ENCODE assay signal across 8 cellular contexts in the genomic region with DNA sequence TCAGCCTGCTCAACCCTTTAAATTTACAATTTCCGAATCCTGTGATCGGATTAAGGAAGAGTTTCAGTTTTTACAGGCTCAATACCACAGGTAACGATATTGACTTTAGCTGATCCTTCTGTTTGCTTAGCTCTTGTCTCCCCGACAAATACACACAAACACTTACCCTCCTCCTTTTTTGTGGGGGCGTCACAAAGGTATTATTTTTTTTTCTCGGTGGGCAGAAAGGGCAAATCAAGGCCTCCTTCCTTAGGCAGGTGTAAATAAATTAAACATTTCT. TPM values are rescaled to one million over a fixed set of nuclear protein-coding genes. Genes with fewer than 3 reads are reported as not detected.
DNase-seq lines count a peak whose midpoint lies in the region; ATAC-seq and TF ChIP-seq lines count a peak whose summit lies in the region.

No MANE protein-coding gene starts in this region.

- peak overlapping the region in 1 of 2 donors; percentile 96 for H3K27ac ChIP-seq in thoracic aorta

- peak overlapping the region; percentile 95 for H3K4me3 ChIP-seq in thoracic aorta

- intact Hi-C loops in activated CD4-positive, alpha-beta T cell treated with anti-CD3 and anti-CD28 coated beads for 36 hours (cut with DNase I, micrococcal nuclease), result loop anchor here (1.0 to 10.0 kb wide), 9 partner anchors 8 to 1539 kb away; a partner anchor contains a TSS
- intact Hi-C loops in activated T-helper 1 cell treated with anti-CD3 and anti-CD28 coated beads, Interleukin-12 subunit alpha, Interleukin-12 subunit beta, Interleukin-2, Interleukin-4 antibody, amounts not matched to agents 30 ng/mL and 10 ng/mL and 1 ng/mL, durations not matched to agents 14 hours and 24 hours and 36 hours (cut with micrococcal nuclease), result loop anchor here (1.0 to 10.0 kb wide), 5 partner anchors 9 to 1541 kb away; a partner anchor contains a TSS

- peaks cover 12% of the 10 kb centered on the region in 2 donors for H3K4me1 ChIP-seq in thoracic aorta (ENCODE audit: control insufficient read depth in 1 of 2, low read depth in 2 of 2)

- no peaks in the 10 kb centered on the region for H3K9me3 ChIP-seq in thoracic aorta

- H3K27me3 ChIP-seq in thoracic aorta (replicated peaks; ENCODE audit: insufficient read depth), result no peaks in the 10 kb centered on the region

- no peak for TF ChIP-seq CTCF in thoracic aorta (IDR thresholded peaks at IDR 0.05)

- peaks cover 14% of the 10 kb centered on the region for H3K36me3 Mint-ChIP-seq in activated CD4-positive, alpha-beta T cell treated with anti-CD3 and anti-CD28 coated beads for 36 hours (ENCODE audit: low read depth)
- H3K36me3 Mint-ChIP-seq in activated T-helper 1 cell treated with anti-CD3 and anti-CD28 coated beads, Interleukin-12 subunit alpha, Interleukin-12 subunit beta, Interleukin-2, Interleukin-4 antibody, amounts not matched to agents 30 ng/mL and 10 ng/mL and 1 ng/mL, durations not matched to agents 14 hours and 24 hours and 36 hours (ENCODE audit: low read depth), result peaks cover 24% of the 10 kb centered on the region

- H3K4me1 Mint-ChIP-seq in activated CD4-positive, alpha-beta T cell treated with anti-CD3 and anti-CD28 coated beads for 36 hours, result peaks cover 51% of the 10 kb centered on the region
- peaks cover 58% of the 10 kb centered on the region for H3K4me1 Mint-ChIP-seq in activated T-helper 1 cell treated with anti-CD3 and anti-CD28 coated beads, Interleukin-12 subunit alpha, Interleukin-12 subunit beta, Interleukin-2, Interleukin-4 antibody, amounts not matched to agents 30 ng/mL and 10 ng/mL and 1 ng/mL, durations not matched to agents 14 hours and 24 hours and 36 hours (ENCODE audit: low read depth)

- ATAC-seq in activated CD4-positive, alpha-beta T cell treated with anti-CD3 and anti-CD28 coated beads for 36 hours, result no peak
- ATAC-seq in thoracic aorta (ENCODE audit: insufficient number of reproducible peaks, low FRiP score, low read depth) (no peak), HG02571 (IDR thresholded peaks at IDR 0.05; ENCODE audit: unreplicated experiment) (no peak)

- peaks cover 5% of the 10 kb centered on the region for H3K27me3 Mint-ChIP-seq in activated CD4-positive, alpha-beta T cell treated with anti-CD3 and anti-CD28 coated beads for 36 hours
- peaks cover 11% of the 10 kb centered on the region for H3K27me3 Mint-ChIP-seq in activated T-helper 1 cell treated with anti-CD3 and anti-CD28 coated beads, Interleukin-12 subunit alpha, Interleukin-12 subunit beta, Interleukin-2, Interleukin-4 antibody, amounts not matched to agents 30 ng/mL and 10 ng/mL and 1 ng/mL, durations not matched to agents 14 hours and 24 hours and 36 hours (ENCODE audit: insufficient read depth)

- no peaks in the 10 kb centered on the region for H3K36me3 ChIP-seq in thoracic aorta

- CTCF ChIA-PET in activated CD4-positive, alpha-beta T cell treated with anti-CD3 and anti-CD28 coated beads for 36 hours (lab: Charles Lee), result interaction anchor here (1.1 kb wide), 1 partner anchor 9 kb away, joined by 3 read pairs; no protein-coding TSS in a partner anchor

- peak overlapping the region; percentile 92 for H3K27ac Mint-ChIP-seq in activated CD4-positive, alpha-beta T cell treated with anti-CD3 and anti-CD28 coated beads for 36 hours
- peak overlapping the region; percentile 83 for H3K27ac Mint-ChIP-seq in activated T-helper 1 cell treated with anti-CD3 and anti-CD28 coated beads, Interleukin-12 subunit alpha, Interleukin-12 subunit beta, Interleukin-2, Interleukin-4 antibody, amounts not matched to agents 30 ng/mL and 10 ng/mL and 1 ng/mL, durations not matched to agents 14 hours and 24 hours and 36 hours

- H3K4me3 Mint-ChIP-seq in activated CD4-positive, alpha-beta T cell treated with anti-CD3 and anti-CD28 coated beads for 36 hours, result no peak overlapping the region
- peak overlapping the region; percentile 90 for H3K4me3 Mint-ChIP-seq in activated T-helper 1 cell treated with anti-CD3 and anti-CD28 coated beads, Interleukin-12 subunit alpha, Interleukin-12 subunit beta, Interleukin-2, Interleukin-4 antibody, amounts not matched to agents 30 ng/mL and 10 ng/mL and 1 ng/mL, durations not matched to agents 14 hours and 24 hours and 36 hours

- DNase-seq in activated CD4-positive, alpha-beta T cell treated with anti-CD3 and anti-CD28 coated beads for 36 hours, result no peak
- no peak for DNase-seq in activated CD4-positive, alpha-beta T cell treated with anti-CD3 and anti-CD28 coated beads, Interleukin-2, amount 50 U/mL, for 1 hour
- no peak for DNase-seq in activated T-helper 1 cell treated with anti-CD3 and anti-CD28 coated beads, Interleukin-12 subunit alpha, Interleukin-12 subunit beta, Interleukin-2, Interleukin-4 antibody, amounts not matched to agents 30 ng/mL and 10 ng/mL and 1 ng/mL, durations not matched to agents 14 hours and 24 hours and 36 hours (ENCODE audit: low spot score)
- DNase-seq in kidney tubule cell (ENCODE audit: low spot score) (peak; percentile 20), thoracic aorta (ENCODE audit: low spot score) (no peak), AG08395 (ENCODE audit: low spot score) (no peak), middle frontal gyrus (ENCODE audit: extremely low spot score, low spot score) (no peak)

- POLR2A ChIA-PET in activated CD4-positive, alpha-beta T cell treated with anti-CD3 and anti-CD28 coated beads for 36 hours (lab: Charles Lee), result interaction anchor here (0.6 to 1.0 kb wide), 3 partner anchors 9 to 51 kb away, joined by 3 to 5 read pairs (median 5); no protein-coding TSS in a partner anchor

- no peaks in the 10 kb centered on the region for H3K9me3 Mint-ChIP-seq in activated CD4-positive, alpha-beta T cell treated with anti-CD3 and anti-CD28 coated beads for 36 hours (ENCODE audit: low read depth)
- no peaks in the 10 kb centered on the region for H3K9me3 Mint-ChIP-seq in activated T-helper 1 cell treated with anti-CD3 and anti-CD28 coated beads, Interleukin-12 subunit alpha, Interleukin-12 subunit beta, Interleukin-2, Interleukin-4 antibody, amounts not matched to agents 30 ng/mL and 10 ng/mL and 1 ng/mL, durations not matched to agents 14 hours and 24 hours and 36 hours

RNA-seq across cellular contexts. Expression of a gene that starts 1.9 kb away (rescaled TPM):
- 10 to 100 TPM; 11.8 to 15.5 TPM for total RNA-seq in activated CD4-positive, alpha-beta T cell treated with anti-CD3 and anti-CD28 coated beads for 36 hours
- 25.1 and 25.4 TPM in 2 replicates for total RNA-seq in activated T-helper 1 cell treated with anti-CD3 and anti-CD28 coated beads, Interleukin-12 subunit alpha, Interleukin-12 subunit beta, Interleukin-2, Interleukin-4 antibody, amounts not matched to agents 30 ng/mL and 10 ng/mL and 1 ng/mL, durations not matched to agents 14 hours and 24 hours and 36 hours
- total RNA-seq in thoracic aorta, result 10 to 100 TPM; 19.7 to 44.1 TPM
